In genomic region chr3:194431553-194431952, GRCh38 we compare ENCODE assay signal across 1 cellular context.
TF ChIP-seq lines count a peak whose summit lies in the region.

No MANE protein-coding gene starts in this region.

TF ChIP-seq in HepG2, 621 proteins besides CTCF, POLR2A, EP300 and RAD21 (continued from another document):
- TF ChIP-seq ZNF790 (CRISPR knock-in tag; IDR thresholded peaks at IDR 0.05; ENCODE audit: borderline replicate concordance): no peak
- TF ChIP-seq, protein P1, sequence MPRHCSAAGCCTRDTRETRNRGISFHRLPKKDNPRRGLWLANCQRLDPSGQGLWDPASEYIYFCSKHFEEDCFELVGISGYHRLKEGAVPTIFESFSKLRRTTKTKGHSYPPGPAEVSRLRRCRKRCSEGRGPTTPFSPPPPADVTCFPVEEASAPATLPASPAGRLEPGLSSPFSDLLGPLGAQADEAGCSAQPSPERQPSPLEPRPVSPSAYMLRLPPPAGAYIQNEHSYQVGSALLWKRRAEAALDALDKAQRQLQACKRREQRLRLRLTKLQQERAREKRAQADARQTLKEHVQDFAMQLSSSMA (CRISPR knock-in tag; IDR thresholded peaks at IDR 0.05): no peak
- TF ChIP-seq, protein P2, sequence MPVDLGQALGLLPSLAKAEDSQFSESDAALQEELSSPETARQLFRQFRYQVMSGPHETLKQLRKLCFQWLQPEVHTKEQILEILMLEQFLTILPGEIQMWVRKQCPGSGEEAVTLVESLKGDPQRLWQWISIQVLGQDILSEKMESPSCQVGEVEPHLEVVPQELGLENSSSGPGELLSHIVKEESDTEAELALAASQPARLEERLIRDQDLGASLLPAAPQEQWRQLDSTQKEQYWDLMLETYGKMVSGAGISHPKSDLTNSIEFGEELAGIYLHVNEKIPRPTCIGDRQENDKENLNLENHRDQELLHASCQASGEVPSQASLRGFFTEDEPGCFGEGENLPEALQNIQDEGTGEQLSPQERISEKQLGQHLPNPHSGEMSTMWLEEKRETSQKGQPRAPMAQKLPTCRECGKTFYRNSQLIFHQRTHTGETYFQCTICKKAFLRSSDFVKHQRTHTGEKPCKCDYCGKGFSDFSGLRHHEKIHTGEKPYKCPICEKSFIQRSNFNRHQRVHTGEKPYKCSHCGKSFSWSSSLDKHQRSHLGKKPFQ (CRISPR knock-in tag; IDR thresholded peaks at IDR 0.05; ENCODE audit: insufficient replicate concordance): no peak
- TF ChIP-seq, protein P3, sequence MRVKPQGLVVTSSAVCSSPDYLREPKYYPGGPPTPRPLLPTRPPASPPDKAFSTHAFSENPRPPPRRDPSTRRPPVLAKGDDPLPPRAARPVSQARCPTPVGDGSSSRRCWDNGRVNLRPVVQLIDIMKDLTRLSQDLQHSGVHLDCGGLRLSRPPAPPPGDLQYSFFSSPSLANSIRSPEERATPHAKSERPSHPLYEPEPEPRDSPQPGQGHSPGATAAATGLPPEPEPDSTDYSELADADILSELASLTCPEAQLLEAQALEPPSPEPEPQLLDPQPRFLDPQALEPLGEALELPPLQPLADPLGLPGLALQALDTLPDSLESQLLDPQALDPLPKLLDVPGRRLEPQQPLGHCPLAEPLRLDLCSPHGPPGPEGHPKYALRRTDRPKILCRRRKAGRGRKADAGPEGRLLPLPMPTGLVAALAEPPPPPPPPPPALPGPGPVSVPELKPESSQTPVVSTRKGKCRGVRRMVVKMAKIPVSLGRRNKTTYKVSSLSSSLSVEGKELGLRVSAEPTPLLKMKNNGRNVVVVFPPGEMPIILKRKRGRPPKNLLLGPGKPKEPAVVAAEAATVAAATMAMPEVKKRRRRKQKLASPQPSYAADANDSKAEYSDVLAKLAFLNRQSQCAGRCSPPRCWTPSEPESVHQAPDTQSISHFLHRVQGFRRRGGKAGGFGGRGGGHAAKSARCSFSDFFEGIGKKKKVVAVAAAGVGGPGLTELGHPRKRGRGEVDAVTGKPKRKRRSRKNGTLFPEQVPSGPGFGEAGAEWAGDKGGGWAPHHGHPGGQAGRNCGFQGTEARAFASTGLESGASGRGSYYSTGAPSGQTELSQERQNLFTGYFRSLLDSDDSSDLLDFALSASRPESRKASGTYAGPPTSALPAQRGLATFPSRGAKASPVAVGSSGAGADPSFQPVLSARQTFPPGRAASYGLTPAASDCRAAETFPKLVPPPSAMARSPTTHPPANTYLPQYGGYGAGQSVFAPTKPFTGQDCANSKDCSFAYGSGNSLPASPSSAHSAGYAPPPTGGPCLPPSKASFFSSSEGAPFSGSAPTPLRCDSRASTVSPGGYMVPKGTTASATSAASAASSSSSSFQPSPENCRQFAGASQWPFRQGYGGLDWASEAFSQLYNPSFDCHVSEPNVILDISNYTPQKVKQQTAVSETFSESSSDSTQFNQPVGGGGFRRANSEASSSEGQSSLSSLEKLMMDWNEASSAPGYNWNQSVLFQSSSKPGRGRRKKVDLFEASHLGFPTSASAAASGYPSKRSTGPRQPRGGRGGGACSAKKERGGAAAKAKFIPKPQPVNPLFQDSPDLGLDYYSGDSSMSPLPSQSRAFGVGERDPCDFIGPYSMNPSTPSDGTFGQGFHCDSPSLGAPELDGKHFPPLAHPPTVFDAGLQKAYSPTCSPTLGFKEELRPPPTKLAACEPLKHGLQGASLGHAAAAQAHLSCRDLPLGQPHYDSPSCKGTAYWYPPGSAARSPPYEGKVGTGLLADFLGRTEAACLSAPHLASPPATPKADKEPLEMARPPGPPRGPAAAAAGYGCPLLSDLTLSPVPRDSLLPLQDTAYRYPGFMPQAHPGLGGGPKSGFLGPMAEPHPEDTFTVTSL (CRISPR knock-in tag; IDR thresholded peaks at IDR 0.05; ENCODE audit: borderline replicate concordance): no peak
